ENCODE assay signal across 19 cellular contexts in genomic region chr2:241850544-241851324, GRCh38. TPM values are rescaled to one million over a fixed set of nuclear protein-coding genes. Genes with fewer than 3 reads are reported as not detected.
DNase-seq lines count a peak whose midpoint lies in the region; ATAC-seq and TF ChIP-seq lines count a peak whose summit lies in the region.
"Had no signal": no experiment of that assay in that cellular context is flagged by ENCODE, and none has a peak within 500 bp of the region (broad histone marks: within the 10 kb centered on the region; RNA-seq: fewer than 3 reads in every experiment).

No MANE protein-coding gene starts in this region.

- no peaks in the 10 kb centered on the region for H3K79me2 ChIP-seq in hepatocyte

- no peak overlapping the region for H2AFZ ChIP-seq in hepatocyte

- H3K27ac Mint-ChIP-seq in activated naive CD8-positive, alpha-beta T cell treated with anti-CD3 and anti-CD28 coated beads, Interleukin-2, amount 50 U/mL, for 24 hours, result no peak overlapping the region
- H3K27ac Mint-ChIP-seq: HFFc6 had no signal

- 94% methylated on average over 26 of the region's 27 CpGs for WGBS in hepatocyte (ENCODE audit: low lambda C conversion rate, missing lambda C conversion rate)

- no peaks in the 10 kb centered on the region for H3K9me3 Mint-ChIP-seq in activated naive CD8-positive, alpha-beta T cell treated with anti-CD3 and anti-CD28 coated beads, Interleukin-2, amount 50 U/mL, for 24 hours
- H3K9me3 Mint-ChIP-seq: activated naive CD4-positive, alpha-beta T cell treated with anti-CD3 and anti-CD28 coated beads, Interleukin-2, amount 50 U/mL, for 72 hours; HFFc6 had no signal

- no peak overlapping the region for H3K4me3 Mint-ChIP-seq in activated naive CD8-positive, alpha-beta T cell treated with anti-CD3 and anti-CD28 coated beads, Interleukin-2, amount 50 U/mL, for 24 hours
- H3K4me3 Mint-ChIP-seq: HFFc6 had no signal

- peak; percentile 51 for DNase-seq in 8988T
- DNase-seq in BE2C, result peak; percentile 29
- DNase-seq in WERI-Rb-1, result no peak
- DNase-seq in mesenteric fat pad (ENCODE audit: low spot score), result peak; percentile 81
- no peak for DNase-seq in hepatocyte (ENCODE audit: low spot score)
- DNase-seq in medulla oblongata (ENCODE audit: extremely low spot score), result no peak
- no peak for DNase-seq in activated naive CD8-positive, alpha-beta T cell treated with anti-CD3 and anti-CD28 coated beads, Interleukin-2, amount 50 U/mL, for 24 hours
- DNase-seq: AML-193, colonic mucosa, HFFc6, KBM-7, kidney, NCI-H1048, NCI-H526, right lobe of liver, T-helper 9 cell had no signal

- H3K4me1 ChIP-seq in BE2C, result peaks cover 16% of the 10 kb centered on the region
- H3K4me1 ChIP-seq in hepatocyte (ENCODE audit: insufficient read depth), result no peaks in the 10 kb centered on the region
- H3K4me1 ChIP-seq: colonic mucosa, right lobe of liver had no signal

- TF ChIP-seq CTCF in BE2C (IDR thresholded peaks at IDR 0.05; ENCODE audit: low read depth, low read length) (no peak), WERI-Rb-1 (IDR thresholded peaks at IDR 0.05; ENCODE audit: low read depth, low read length) (peak; percentile 9; the same call in 1 of the 2 replicates), hepatocyte (IDR thresholded peaks at IDR 0.05; ENCODE audit: poor library complexity) (no peak)

- peaks cover 14% of the 10 kb centered on the region for H3K36me3 Mint-ChIP-seq in activated naive CD8-positive, alpha-beta T cell treated with anti-CD3 and anti-CD28 coated beads, Interleukin-2, amount 50 U/mL, for 24 hours (ENCODE audit: low read depth)

- H3K27ac ChIP-seq in WERI-Rb-1 (no peak overlapping the region), hepatocyte (no peak overlapping the region)
- H3K27ac ChIP-seq: colonic mucosa, right lobe of liver had no signal

- H4K20me1 ChIP-seq in hepatocyte (ENCODE audit: insufficient read depth, poor library complexity, severe bottlenecking), result no peaks in the 10 kb centered on the region

- no peaks in the 10 kb centered on the region for H3K36me3 ChIP-seq in BE2C
- H3K36me3 ChIP-seq in WERI-Rb-1, result no peaks in the 10 kb centered on the region
- no peaks in the 10 kb centered on the region for H3K36me3 ChIP-seq in hepatocyte (replicated peaks; ENCODE audit: insufficient read depth, low read depth)
- H3K36me3 ChIP-seq: colonic mucosa, right lobe of liver had no signal

- no peak overlapping the region for H3K4me2 ChIP-seq in hepatocyte

- H3K9me2 ChIP-seq in hepatocyte (replicated peaks; ENCODE audit: insufficient read depth), result no peaks in the 10 kb centered on the region

- peaks cover 11% of the 10 kb centered on the region for H3K4me1 Mint-ChIP-seq in activated naive CD8-positive, alpha-beta T cell treated with anti-CD3 and anti-CD28 coated beads, Interleukin-2, amount 50 U/mL, for 24 hours

- H3K4me3 ChIP-seq in BE2C (ENCODE audit: low read depth, low read length), result no peak overlapping the region
- H3K4me3 ChIP-seq in WERI-Rb-1 (ENCODE audit: low read depth, low read length), result no peak overlapping the region
- no peak overlapping the region for H3K4me3 ChIP-seq in hepatocyte
- H3K4me3 ChIP-seq: colonic mucosa, right lobe of liver had no signal

- ATAC-seq in activated naive CD8-positive, alpha-beta T cell treated with anti-CD3 and anti-CD28 coated beads, Interleukin-2, amount 50 U/mL, for 24 hours, result no peak

- H3K9me3 ChIP-seq in BE2C (no peaks in the 10 kb centered on the region), WERI-Rb-1 (ENCODE audit: severe bottlenecking) (no peaks in the 10 kb centered on the region), hepatocyte (ENCODE audit: low read depth) (no peaks in the 10 kb centered on the region)
- H3K9me3 ChIP-seq: colonic mucosa, right lobe of liver had no signal

- H3K27me3 Mint-ChIP-seq in activated naive CD8-positive, alpha-beta T cell treated with anti-CD3 and anti-CD28 coated beads, Interleukin-2, amount 50 U/mL, for 24 hours, result peaks cover 5% of the 10 kb centered on the region

- H3K27me3 ChIP-seq in BE2C, result no peaks in the 10 kb centered on the region
- no peaks in the 10 kb centered on the region for H3K27me3 ChIP-seq in WERI-Rb-1 (ENCODE audit: insufficient read depth, low read depth, severe bottlenecking)
- no peaks in the 10 kb centered on the region for H3K27me3 ChIP-seq in hepatocyte
- H3K27me3 ChIP-seq: colonic mucosa, right lobe of liver had no signal

RNA-seq across cellular contexts. Expression of gene PDCD1, which starts 8.0 kb away (rescaled TPM):
- 1.8 TPM for polyA plus RNA-seq in BE2C (2012; ENCODE audit: insufficient read depth, insufficient read length, low read depth)
- total RNA-seq in mesenteric fat pad (0.42 TPM), hepatocyte (not detected in 2 replicates)
- 0.44 and 0.84 TPM in 2 replicates for polyA plus RNA-seq in hepatocyte
- total RNA-seq: HFFc6, OCI-LY7, SK-MEL-5 had no signal

RNA-seq across cellular contexts. Expression of gene RTP5, which starts 18.8 kb away (rescaled TPM):
- 0.31 TPM for polyA plus RNA-seq in BE2C (2012; ENCODE audit: insufficient read depth, insufficient read length, low read depth)
- total RNA-seq in mesenteric fat pad (not detected), hepatocyte (not detected in 2 replicates)
- not detected in 2 replicates for polyA plus RNA-seq in hepatocyte
- total RNA-seq: colonic mucosa, HFFc6, OCI-LY7, right lobe of liver, SK-MEL-5 had no signal

RNA-seq across cellular contexts. Expression of gene NEU4, which starts 41.7 kb away (rescaled TPM):
- polyA plus RNA-seq in BE2C (2012; ENCODE audit: insufficient read depth, insufficient read length, low read depth), result 8.5 TPM
- total RNA-seq in mesenteric fat pad (1.1 TPM), hepatocyte (6.8 and 9.3 TPM in 2 replicates)
- 8.7 and 10.2 TPM in 2 replicates for polyA plus RNA-seq in hepatocyte
- total RNA-seq: SK-MEL-5 had no signal

Comparison
In these comparisons a context has a peak if more than half of its experiments do, and no peak if none do; other contexts are left out.
1. DNase-seq: peak in 8988T (single experiment), BE2C (single experiment) and mesenteric fat pad (single experiment); none in WERI-Rb-1 (single experiment), hepatocyte (single experiment), medulla oblongata (single experiment) and activated naive CD8-positive, alpha-beta T cell treated with anti-CD3 and anti-CD28 coated beads, Interleukin-2, amount 50 U/mL, for 24 hours (single experiment).